8 cellular contexts compared by ENCODE assay signal in the genomic region with DNA sequence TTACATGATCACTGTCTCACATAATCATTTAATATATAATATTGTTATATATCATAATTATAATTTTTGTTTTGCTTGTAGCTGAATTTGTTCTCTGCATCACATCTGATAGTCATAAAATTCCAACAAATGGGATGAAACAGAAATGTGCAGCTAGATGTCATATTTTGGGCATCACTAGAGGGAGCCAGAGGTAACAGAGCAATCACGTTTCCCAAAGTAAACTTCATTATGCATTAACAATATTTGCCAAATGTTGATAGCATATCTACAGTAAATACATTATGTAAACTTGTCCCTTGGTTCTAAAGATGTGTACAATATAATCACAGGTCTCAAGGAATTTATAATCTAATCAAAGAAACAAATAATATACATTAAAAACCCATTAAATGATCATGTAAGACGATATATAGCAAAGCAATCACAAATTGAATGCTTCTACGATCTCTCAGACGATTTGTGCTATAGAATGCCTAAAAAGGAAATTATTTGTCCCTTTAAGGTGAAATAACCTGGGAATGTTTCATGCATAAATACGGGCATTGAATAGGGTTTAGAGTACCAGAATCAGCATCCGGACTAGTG.
DNase-seq lines count a peak whose midpoint lies in the region; ATAC-seq and TF ChIP-seq lines count a peak whose summit lies in the region.

No MANE protein-coding gene starts in this region.

- H3K36me3 Mint-ChIP-seq in natural killer cell = no peaks in the 10 kb centered on the region
- H3K36me3 Mint-ChIP-seq in natural killer cell treated with Interleukin-12 subunit alpha and Interleukin-12 subunit beta and Interleukin-15 and Interleukin-18, amount 100 ng/mL, for 72 hours = no peaks in the 10 kb centered on the region

- H3K9me3 ChIP-seq in gastroesophageal sphincter (no peaks in the 10 kb centered on the region), upper lobe of left lung (no peaks in the 10 kb centered on the region)

- no peaks in the 10 kb centered on the region for H3K27me3 Mint-ChIP-seq in natural killer cell (ENCODE audit: low read depth in 2 of 2)
- H3K27me3 Mint-ChIP-seq in natural killer cell treated with Interleukin-12 subunit alpha and Interleukin-12 subunit beta and Interleukin-15 and Interleukin-18, amount 100 ng/mL, for 72 hours = no peaks in the 10 kb centered on the region

- H3K4me3 ChIP-seq in gastroesophageal sphincter (no peak overlapping the region), upper lobe of left lung (no peak overlapping the region)

- H3K27ac Mint-ChIP-seq in natural killer cell = no peak overlapping the region
- H3K27ac Mint-ChIP-seq in natural killer cell treated with Interleukin-12 subunit alpha and Interleukin-12 subunit beta and Interleukin-15 and Interleukin-18, amount 100 ng/mL, for 72 hours = no peak overlapping the region

- no peaks in the 10 kb centered on the region for H3K36me3 ChIP-seq in gastroesophageal sphincter
- H3K36me3 ChIP-seq in upper lobe of left lung = no peaks in the 10 kb centered on the region

- TF ChIP-seq CTCF in natural killer cell (IDR thresholded peaks at IDR 0.05) = peak; percentile 90
- peak; percentile 72 to 83 (median 75) for TF ChIP-seq CTCF in gastroesophageal sphincter (IDR thresholded peaks at IDR 0.05)
- peak; percentile 24 to 61 (median 53) for TF ChIP-seq CTCF in upper lobe of left lung (IDR thresholded peaks at IDR 0.05)

- H3K27ac ChIP-seq in gastroesophageal sphincter (no peak overlapping the region), upper lobe of left lung (no peak overlapping the region)

- intact Hi-C loops in natural killer cell (cut with micrococcal nuclease) = loop anchor here (10.0 kb wide), 1 partner anchor 328 kb away; no protein-coding TSS in a partner anchor

- no peak overlapping the region for H3K4me3 Mint-ChIP-seq in natural killer cell
- H3K4me3 Mint-ChIP-seq in natural killer cell treated with Interleukin-12 subunit alpha and Interleukin-12 subunit beta and Interleukin-15 and Interleukin-18, amount 100 ng/mL, for 72 hours = no peak overlapping the region

- no peaks in the 10 kb centered on the region for H3K4me1 Mint-ChIP-seq in natural killer cell
- H3K4me1 Mint-ChIP-seq in natural killer cell treated with Interleukin-12 subunit alpha and Interleukin-12 subunit beta and Interleukin-15 and Interleukin-18, amount 100 ng/mL, for 72 hours (ENCODE audit: low read depth in 2 of 2) = no peaks in the 10 kb centered on the region

- H3K27me3 ChIP-seq in gastroesophageal sphincter (no peaks in the 10 kb centered on the region), upper lobe of left lung (no peaks in the 10 kb centered on the region)

- no peak for ATAC-seq in natural killer cell
- no peak for ATAC-seq in natural killer cell treated with Interleukin-12 subunit alpha and Interleukin-12 subunit beta and Interleukin-15 and Interleukin-18, amount 100 ng/mL, for 72 hours
- no peak for ATAC-seq in gastroesophageal sphincter
- peak in 1 of 2 donors; percentile 56 for ATAC-seq in upper lobe of left lung (ENCODE audit: low FRiP score in 2 of 2)

- TF ChIP-seq POLR2A in gastroesophageal sphincter (IDR thresholded peaks at IDR 0.05) = no peak
- TF ChIP-seq POLR2A in upper lobe of left lung (IDR thresholded peaks at IDR 0.05) = no peak

- H3K4me1 ChIP-seq in gastroesophageal sphincter (peaks cover 0 to 49% (median 9%) of the 10 kb centered on the region in 3 donors), upper lobe of left lung (no peaks in the 10 kb centered on the region)

- WGBS in gastroesophageal sphincter (ENCODE audit: low coverage in 1 of 2), 2 donors = 69 to 75% methylated on average over 6 of the region's 6 CpGs
- WGBS in upper lobe of left lung, 2 donors = 56 to 60% methylated on average over 6 of the region's 6 CpGs

- TF ChIP-seq EP300 in gastroesophageal sphincter (IDR thresholded peaks at IDR 0.05) (no peak), upper lobe of left lung (IDR thresholded peaks at IDR 0.05) (no peak)

- H3K9me3 Mint-ChIP-seq in natural killer cell = no peaks in the 10 kb centered on the region
- no peaks in the 10 kb centered on the region for H3K9me3 Mint-ChIP-seq in natural killer cell treated with Interleukin-12 subunit alpha and Interleukin-12 subunit beta and Interleukin-15 and Interleukin-18, amount 100 ng/mL, for 72 hours

- no peak for DNase-seq in natural killer cell
- DNase-seq in natural killer cell treated with Interleukin-12 subunit alpha and Interleukin-12 subunit beta and Interleukin-15 and Interleukin-18, amount 100 ng/mL, for 72 hours (ENCODE audit: low spot score) = no peak
- DNase-seq in RPMI7951 (ENCODE audit: low read depth) = peak; percentile 56
- no peak for DNase-seq in upper lobe of left lung
- no peak for DNase-seq in T-helper 2 cell
- DNase-seq in activated naive CD4-positive, alpha-beta T cell (lab: John Stamatoyannopoulos, UW) = no peak
- DNase-seq in activated CD4-positive, alpha-beta T cell treated with anti-CD3 and anti-CD28 coated beads for 4 hours = no peak
